9 cellular contexts compared by ENCODE assay signal in the genomic region with DNA sequence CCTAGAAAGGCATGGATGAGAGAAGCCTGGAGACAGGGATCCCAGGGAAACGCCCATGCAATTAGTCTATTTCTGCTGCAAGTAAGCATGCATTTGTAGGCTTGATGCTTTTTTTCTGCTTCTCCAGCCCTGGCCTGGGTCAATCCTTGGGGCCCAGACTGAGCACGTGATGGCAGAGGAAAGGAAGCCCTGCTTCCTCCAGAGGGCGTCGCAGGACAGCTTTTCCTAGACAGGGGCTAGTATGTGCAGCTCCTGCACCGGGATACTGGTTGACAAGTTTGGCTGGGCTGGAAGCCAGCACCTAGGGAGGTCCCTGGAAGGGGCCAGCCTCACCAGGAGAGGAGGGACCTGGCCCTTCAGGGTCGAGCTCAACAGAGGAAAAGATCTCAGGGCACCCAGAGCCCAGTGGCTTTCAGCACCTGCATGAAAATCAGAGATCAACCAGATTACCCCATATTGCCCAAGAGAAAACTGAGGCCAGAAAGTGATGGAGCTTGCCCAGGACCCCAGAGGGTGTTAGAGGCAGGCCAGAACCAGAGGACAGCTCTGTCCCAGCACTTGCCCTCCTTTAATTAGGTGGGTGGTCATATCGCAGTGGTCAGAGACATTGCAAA.
DNase-seq lines count a peak whose midpoint lies in the region; ATAC-seq and TF ChIP-seq lines count a peak whose summit lies in the region.
"Had no signal": no experiment of that assay in that cellular context is flagged by ENCODE, and none has a peak within 500 bp of the region (broad histone marks: within the 10 kb centered on the region; RNA-seq: fewer than 3 reads in every experiment).

No MANE protein-coding gene starts in this region.

- H3K27ac ChIP-seq in adrenal gland (no peak overlapping the region), right atrium auricular region (no peak overlapping the region), sigmoid colon (no peak overlapping the region)
- H3K27ac ChIP-seq: BLaER1 treated with 17β-estradiol and CSF1 and Interleukin-3, amounts not matched to agents 10 nM and 100 nM had no signal

- H3K36me3 ChIP-seq in adrenal gland (replicated peaks in 1 of 2): no peaks in the 10 kb centered on the region
- H3K36me3 ChIP-seq in right atrium auricular region: no peaks in the 10 kb centered on the region
- no peaks in the 10 kb centered on the region for H3K36me3 ChIP-seq in sigmoid colon
- H3K36me3 ChIP-seq: BLaER1 treated with 17β-estradiol and CSF1 and Interleukin-3, amounts not matched to agents 10 nM and 100 nM had no signal

- no peaks in the 10 kb centered on the region for H3K9me3 ChIP-seq in adrenal gland (replicated peaks in 1 of 3)
- no peaks in the 10 kb centered on the region for H3K9me3 ChIP-seq in right atrium auricular region
- no peaks in the 10 kb centered on the region for H3K9me3 ChIP-seq in sigmoid colon

- H3K4me1 ChIP-seq in adrenal gland (replicated peaks in 1 of 2) (no peaks in the 10 kb centered on the region), right atrium auricular region (peaks cover 0 to 29% of the 10 kb centered on the region in 2 donors), sigmoid colon (peaks cover 0 to 28% (median 22%) of the 10 kb centered on the region in 4 donors)
- H3K4me1 ChIP-seq: BLaER1 treated with 17β-estradiol and CSF1 and Interleukin-3, amounts not matched to agents 10 nM and 100 nM had no signal

- peak; percentile 52 for ATAC-seq in HG03439 (IDR thresholded peaks at IDR 0.05; ENCODE audit: unreplicated experiment)
- no peak for ATAC-seq in GM18870 (IDR thresholded peaks at IDR 0.05; ENCODE audit: unreplicated experiment)

- TF ChIP-seq CTCF in adrenal gland (IDR thresholded peaks at IDR 0.05) (peak; percentile 37 to 80 (median 72)), right atrium auricular region (IDR thresholded peaks at IDR 0.05) (peak; percentile 39 to 78), sigmoid colon (IDR thresholded peaks at IDR 0.05) (peak in 3 of 4 experiments; percentile 29 to 38 (median 36))

- DNase-seq in activated CD4-positive, alpha-beta T cell treated with anti-CD3 and anti-CD28 coated beads for 24 hours (ENCODE audit: low read depth in 2 of 2): peak; percentile 2 to 13
- DNase-seq in activated CD4-positive, alpha-beta T cell treated with anti-CD3 and anti-CD28 coated beads, Interleukin-2, amount 50 U/mL, for 1 hour: no peak
- DNase-seq in NCI-H69 (lab: John Stamatoyannopoulos, UW) (peak; percentile 93), adrenal gland (peak; percentile 70 to 84 (median 76)), right atrium auricular region (ENCODE audit: low spot score) (peak; percentile 80), sigmoid colon (peak; percentile 75)

- TF ChIP-seq EP300 in sigmoid colon (IDR thresholded peaks at IDR 0.05): no peak

- intact Hi-C loops in adrenal gland (cut with DNase I): no loop called here
- intact Hi-C loops in sigmoid colon (cut with DNase I): no loop called here

- TF ChIP-seq POLR2A in adrenal gland (IDR thresholded peaks at IDR 0.05) (no peak), sigmoid colon (IDR thresholded peaks at IDR 0.05) (no peak)

- H3K27me3 ChIP-seq in adrenal gland (no peaks in the 10 kb centered on the region), right atrium auricular region (no peaks in the 10 kb centered on the region), sigmoid colon (no peaks in the 10 kb centered on the region)
- H3K27me3 ChIP-seq: BLaER1 treated with 17β-estradiol and CSF1 and Interleukin-3, amounts not matched to agents 10 nM and 100 nM had no signal

- 20 to 28% (median 24%) methylated on average over 5 to 7 of the region's 7 CpGs for WGBS in adrenal gland, 4 donors
- 16 to 25% methylated on average over 7 of the region's 7 CpGs for WGBS in sigmoid colon, 2 donors

- H3K4me3 ChIP-seq in adrenal gland: no peak overlapping the region
- no peak overlapping the region for H3K4me3 ChIP-seq in right atrium auricular region
- H3K4me3 ChIP-seq in sigmoid colon: no peak overlapping the region
- H3K4me3 ChIP-seq: BLaER1 treated with 17β-estradiol and CSF1 and Interleukin-3, amounts not matched to agents 10 nM and 100 nM had no signal
